ENCODE assay signal across 23 cellular contexts in the genomic region with DNA sequence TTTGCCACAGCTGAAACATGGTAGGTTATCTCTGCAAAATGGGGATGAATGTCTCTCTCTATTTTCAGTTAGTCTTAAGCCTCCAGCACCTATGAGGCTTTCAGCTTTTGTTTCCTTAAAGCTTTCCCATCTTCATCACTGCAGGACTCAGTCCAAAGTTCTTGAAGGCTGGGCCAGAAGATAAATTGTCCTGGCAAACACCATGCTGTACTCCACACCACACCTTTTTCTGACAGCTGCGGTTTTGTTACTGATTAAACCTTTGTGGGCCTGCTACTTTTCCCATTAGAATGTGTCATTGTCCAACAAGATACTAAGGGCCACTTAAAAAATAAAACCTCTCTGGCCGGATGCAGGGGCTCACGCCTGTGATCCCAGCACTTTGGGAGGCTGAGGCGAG.
DNase-seq lines count a peak whose midpoint lies in the region; ATAC-seq and TF ChIP-seq lines count a peak whose summit lies in the region.
"Had no signal": no experiment of that assay in that cellular context is flagged by ENCODE, and none has a peak within 500 bp of the region (broad histone marks: within the 10 kb centered on the region; RNA-seq: fewer than 3 reads in every experiment).

No MANE protein-coding gene starts in this region.

- H3K27ac ChIP-seq in hepatocyte, result peak overlapping the region; percentile 57
- H3K27ac ChIP-seq in A673 (ENCODE audit: low read depth, low read length, poor library complexity, severe bottlenecking), result no peak overlapping the region
- H3K27ac ChIP-seq: C4-2B, dorsolateral prefrontal cortex, gastrocnemius medialis, sigmoid colon, tibial nerve had no signal

- H3K9me3 ChIP-seq in hepatocyte (ENCODE audit: low read depth) (no peaks in the 10 kb centered on the region), A673 (ENCODE audit: low read depth, low read length, poor library complexity, severe bottlenecking) (no peaks in the 10 kb centered on the region)
- H3K9me3 ChIP-seq: gastrocnemius medialis, sigmoid colon, tibial nerve had no signal

- TF ChIP-seq CTCF in hepatocyte (IDR thresholded peaks at IDR 0.05; ENCODE audit: poor library complexity) (no peak), A673 (conservative IDR thresholded peaks at IDR 0.05; ENCODE audit: low read depth, low read length) (no peak)

- no peaks in the 10 kb centered on the region for H3K9me2 ChIP-seq in hepatocyte (replicated peaks; ENCODE audit: insufficient read depth)

- ATAC-seq in GM18520 (IDR thresholded peaks at IDR 0.05; ENCODE audit: unreplicated experiment) (no peak), GM21367 (IDR thresholded peaks at IDR 0.05; ENCODE audit: unreplicated experiment) (no peak)
- ATAC-seq: gastrocnemius medialis, HCT116, Panc1 had no signal

- CTCF ChIA-PET in A673 (lab: Charles Lee), result no interaction called here

- 63% methylated on average over 4 of the region's 4 CpGs for WGBS in hepatocyte (ENCODE audit: low lambda C conversion rate, missing lambda C conversion rate)

- H3K4me2 ChIP-seq in hepatocyte, result peak overlapping the region; percentile 40

- H4K20me1 ChIP-seq in hepatocyte (ENCODE audit: insufficient read depth, poor library complexity, severe bottlenecking), result no peaks in the 10 kb centered on the region

- peak; percentile 84 for DNase-seq in DMS53 (lab: John Stamatoyannopoulos, UW)
- DNase-seq in LoVo (ENCODE audit: low spot score), result peak; percentile 82
- DNase-seq in hepatocyte (ENCODE audit: low spot score), result peak; percentile 65
- DNase-seq in renal cortical epithelial cell (ENCODE audit: low read depth), result peak; percentile 89
- no peak for DNase-seq in A673 (ENCODE audit: low spot score)
- DNase-seq in posterior vena cava (ENCODE audit: low spot score), result no peak
- DNase-seq: activated CD4-positive, alpha-beta memory T cell treated with anti-CD3 and anti-CD28 coated beads, Interleukin-2, amount 10 ng/mL, durations not matched to agents 7 days and 5 days; activated CD8-positive, alpha-beta memory T cell treated with anti-CD3 and anti-CD28 coated beads, Interleukin-2, amount 50 U/mL, for 48 hours; activated naive CD4-positive, alpha-beta T cell treated with Interleukin-2 at 50 U/mL for 16 hours; dorsolateral prefrontal cortex; gastrocnemius medialis; Kasumi-1; NCI-H1436; NCI-H226; NCI-H748 treated with DMSO at 0.1 percent for 48 hours; sigmoid colon; stimulated activated CD4-positive, alpha-beta T cell treated with anti-CD3 and anti-CD28 coated beads, Interleukin-4, amount 100 ng/mL, for 24 hours had no signal

- H3K4me1 ChIP-seq in hepatocyte (ENCODE audit: insufficient read depth), result peaks cover 9% of the 10 kb centered on the region
- no peaks in the 10 kb centered on the region for H3K4me1 ChIP-seq in A673 (ENCODE audit: insufficient read depth, low read length, poor library complexity, severe bottlenecking)
- H3K4me1 ChIP-seq: sigmoid colon, tibial nerve had no signal

- POLR2A ChIA-PET in A673 (lab: Charles Lee; ENCODE audit: low non-redundant PET), result no interaction called here

- H3K36me3 ChIP-seq in hepatocyte (replicated peaks; ENCODE audit: insufficient read depth, low read depth), result no peaks in the 10 kb centered on the region
- no peaks in the 10 kb centered on the region for H3K36me3 ChIP-seq in A673 (ENCODE audit: insufficient read depth, low read length, poor library complexity, severe bottlenecking)
- H3K36me3 ChIP-seq: gastrocnemius medialis, sigmoid colon, tibial nerve had no signal

- H3K4me3 ChIP-seq in hepatocyte, result no peak overlapping the region
- no peak overlapping the region for H3K4me3 ChIP-seq in A673 (ENCODE audit: low read depth, low read length, poor library complexity, severe bottlenecking)
- H3K4me3 ChIP-seq: dorsolateral prefrontal cortex, gastrocnemius medialis, sigmoid colon, tibial nerve had no signal

- H3K27me3 ChIP-seq in hepatocyte, result no peaks in the 10 kb centered on the region
- H3K27me3 ChIP-seq in A673 (replicated peaks; ENCODE audit: insufficient read depth, low read depth, low read length, poor library complexity), result no peaks in the 10 kb centered on the region
- H3K27me3 ChIP-seq: gastrocnemius medialis, sigmoid colon, tibial nerve had no signal

- intact Hi-C loops in A673 (cut with micrococcal nuclease; ENCODE audit: unreplicated experiment), result no loop called here
- intact Hi-C loops in posterior vena cava (cut with DNase I), result no loop called here

- H3K79me2 ChIP-seq in hepatocyte, result no peaks in the 10 kb centered on the region

- H2AFZ ChIP-seq in hepatocyte, result no peak overlapping the region

- no TSS peak for BruUV-seq in A673 (replicated peaks; lab: Mats Ljungman, UMichigan)

Comparison
In these comparisons a context has a peak if more than half of its experiments do, and no peak if none do; other contexts are left out.
1. DNase-seq: peak in DMS53 (single experiment), LoVo (single experiment), hepatocyte (single experiment) and renal cortical epithelial cell (single experiment); none in A673 (single experiment) and posterior vena cava (single experiment).